In the genomic region with DNA sequence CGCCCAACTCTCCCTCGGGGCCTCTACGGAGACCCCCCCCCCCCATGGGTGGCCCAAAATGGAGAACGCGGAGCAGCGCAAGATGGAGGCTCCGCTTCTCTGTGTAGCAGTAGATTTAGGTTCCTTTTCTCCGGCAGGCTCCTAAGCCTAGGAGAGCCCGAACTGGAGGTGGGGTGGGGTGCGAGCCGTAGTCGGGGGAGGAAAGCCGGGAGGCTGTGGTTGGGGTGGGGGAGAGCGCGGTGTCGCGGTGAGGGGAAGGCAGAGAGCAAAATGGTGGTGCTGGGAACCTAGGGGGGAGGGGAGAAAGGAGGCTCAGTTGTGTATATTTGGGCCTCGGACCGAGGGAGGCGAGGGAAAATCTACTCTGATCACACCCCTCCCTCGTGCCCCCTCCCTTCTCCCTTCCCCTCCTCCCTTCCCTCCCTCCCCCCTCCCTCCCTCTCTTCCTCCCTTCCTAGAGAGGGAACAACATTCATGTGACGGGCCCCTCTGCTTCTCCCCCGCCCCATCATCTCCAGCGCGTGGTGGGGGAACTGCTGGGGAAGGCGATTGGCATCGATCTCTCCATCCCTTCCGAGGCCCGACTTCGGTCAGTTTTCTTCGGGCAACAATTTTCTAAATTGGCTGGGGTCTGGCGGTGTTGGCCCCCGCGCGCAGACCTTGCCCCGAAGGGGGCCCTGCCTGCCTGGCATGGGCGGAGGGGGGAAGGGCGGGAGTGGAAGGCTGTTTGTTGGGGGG, we compare ENCODE assay signal across 8 cellular contexts. TPM values are rescaled to one million over a fixed set of nuclear protein-coding genes. Genes with fewer than 3 reads are reported as not detected.
DNase-seq lines count a peak whose midpoint lies in the region; ATAC-seq and TF ChIP-seq lines count a peak whose summit lies in the region.

STAG2 (plus strand) TSS at position 439 of the 738 bp plus-strand sequence. CDS start 60,922 bp downstream, outside the sequence.

- H3K79me2 ChIP-seq in ACC112 (ENCODE audit: control insufficient read depth, insufficient read depth, low read length, unreplicated experiment) (peaks cover 47% of the 10 kb centered on the region), GM23338 (replicated peaks; ENCODE audit: insufficient read depth) (peaks cover 49% of the 10 kb centered on the region)

- H3K9me3 Mint-ChIP-seq in GM23338 = no peaks in the 10 kb centered on the region; the same call in 2 of the 3 replicates

- no peaks in the 10 kb centered on the region for H3K36me3 ChIP-seq in ACC112 (ENCODE audit: insufficient read depth, low read length)
- no peaks in the 10 kb centered on the region for H3K36me3 ChIP-seq in GM23338 (ENCODE audit: insufficient read depth)
- H3K36me3 ChIP-seq in breast epithelium = no peaks in the 10 kb centered on the region
- H3K36me3 ChIP-seq in iPS-15b (ENCODE audit: control insufficient read depth, insufficient read depth, low read length) = no peaks in the 10 kb centered on the region

- DNase-seq in GM23338 (ENCODE audit: low spot score) (peak; percentile 83), NCI-H2227 treated with DMSO at 0.1 percent for 48 hours (lab: John Stamatoyannopoulos, UW) (peak; percentile 95), breast epithelium (ENCODE audit: low spot score in 2 of 2) (peak; percentile 58 to 68), sciatic nerve (ENCODE audit: low spot score) (peak; percentile 83)

- TF ChIP-seq CTCF in GM23338 (conservative IDR thresholded peaks at IDR 0.05; ENCODE audit: low read depth in 2 of 2) (no peak), VCaP (conservative IDR thresholded peaks at IDR 0.05) (no peak), breast epithelium (IDR thresholded peaks at IDR 0.05) (no peak)

- H3K9me3 ChIP-seq in breast epithelium (no peaks in the 10 kb centered on the region), iPS-15b (ENCODE audit: control insufficient read depth, insufficient read depth, low read length) (no peaks in the 10 kb centered on the region)

- H2AFZ ChIP-seq in ACC112 (ENCODE audit: low read length, unreplicated experiment) = peak within 1 kb of the TSS; percentile 96
- H2AFZ ChIP-seq in GM23338 = no peak within 1 kb of the TSS

- H3K27ac ChIP-seq in ACC112 (ENCODE audit: low read depth, low read length) = peak within 1 kb of the TSS; percentile 99
- peak within 1 kb of the TSS; percentile 100 for H3K27ac ChIP-seq in GM23338 (ENCODE audit: low read depth)
- peak within 1 kb of the TSS; percentile 87 for H3K27ac ChIP-seq in VCaP
- H3K27ac ChIP-seq in breast epithelium = peak within 1 kb of the TSS; percentile 98 to 99

- H3K4me1 ChIP-seq in ACC112 (ENCODE audit: control insufficient read depth, insufficient read depth, low read length, unreplicated experiment) (peaks cover 12% of the 10 kb centered on the region), GM23338 (ENCODE audit: insufficient read depth) (0 out of 2 replicates have a peak, but pooled peaks cover 8% of the 10 kb centered on the region), breast epithelium (no peaks in the 10 kb centered on the region), iPS-15b (ENCODE audit: control insufficient read depth, insufficient read depth, low read length) (peaks cover 13% of the 10 kb centered on the region)

- no peaks in the 10 kb centered on the region; the same call in 1 of the 2 replicates for H4K20me1 ChIP-seq in GM23338 (replicated peaks; ENCODE audit: insufficient read depth)

- H3K27me3 Mint-ChIP-seq in GM23338 (ENCODE audit: insufficient read depth, low read depth, poor library complexity) = peaks cover 22% of the 10 kb centered on the region

- ATAC-seq in GM23338 = peak; percentile 26
- peak; percentile 82 for ATAC-seq in sciatic nerve
- no peak for ATAC-seq in HG03520 (IDR thresholded peaks at IDR 0.05; ENCODE audit: unreplicated experiment)

- H3K4me3 Mint-ChIP-seq in GM23338 = peak within 1 kb of the TSS; percentile 97

- peak within 1 kb of the TSS; percentile 100 for H3K9ac ChIP-seq in iPS-15b (ENCODE audit: low read depth, low read length)

- peak within 1 kb of the TSS; percentile 78 for H3K4me2 ChIP-seq in GM23338

- H3K4me3 ChIP-seq in ACC112 (ENCODE audit: low read depth, low read length) (peak within 1 kb of the TSS; percentile 97), GM23338 (peak within 1 kb of the TSS; percentile 80), breast epithelium (peak within 1 kb of the TSS; percentile 69 to 85 (median 74)), iPS-15b (ENCODE audit: low read depth, low read length) (peak within 1 kb of the TSS; percentile 96)

- intact Hi-C loops in breast epithelium (cut with DNase I; ENCODE audit: low total_unique reads) = no loop called here
- intact Hi-C loops in sciatic nerve (cut with DNase I) = no loop called here

- no peaks in the 10 kb centered on the region for H3K27me3 ChIP-seq in ACC112 (ENCODE audit: insufficient read depth, low read length)
- no peaks in the 10 kb centered on the region for H3K27me3 ChIP-seq in GM23338 (ENCODE audit: insufficient read depth)
- no peaks in the 10 kb centered on the region for H3K27me3 ChIP-seq in breast epithelium
- no peaks in the 10 kb centered on the region for H3K27me3 ChIP-seq in iPS-15b (ENCODE audit: control insufficient read depth, insufficient read depth, low read length)

- no peak for TF ChIP-seq POLR2A in breast epithelium (IDR thresholded peaks at IDR 0.05)

- H3K36me3 Mint-ChIP-seq in GM23338 (ENCODE audit: low read depth) = peaks cover 11% of the 10 kb centered on the region

- H3K4me1 Mint-ChIP-seq in GM23338 = peaks cover 16% of the 10 kb centered on the region

- H3K9me2 ChIP-seq in GM23338 (ENCODE audit: insufficient read depth) = no peaks in the 10 kb centered on the region

- H3K27ac Mint-ChIP-seq in GM23338 = peak within 1 kb of the TSS; percentile 99

- H3F3A ChIP-seq in GM23338 (replicated peaks; ENCODE audit: low read depth) = 0 out of 2 replicates have a peak, but pooled peaks cover 3% of the 10 kb centered on the region

TF ChIP-seq in GM23338, 12 proteins besides CTCF, POLR2A, EP300 and RAD21:
- TF ChIP-seq JUNB (IDR thresholded peaks at IDR 0.05; ENCODE audit: unreplicated experiment) (no peak), ZNF114 (CRISPR knock-in tag; IDR thresholded peaks at IDR 0.05) (no peak), EZH2phosphoT487 (IDR thresholded peaks at IDR 0.05; ENCODE audit: unreplicated experiment) (no peak), POLR2AphosphoS5 (IDR thresholded peaks at IDR 0.05; ENCODE audit: low read depth) (peak; percentile 41; the same call in 1 of the 2 replicates), CREB1 (CRISPR knock-in tag; IDR thresholded peaks at IDR 0.05; ENCODE audit: low read depth) (no peak), ZNF331 (CRISPR knock-in tag; IDR thresholded peaks at IDR 0.05; ENCODE audit: low read depth) (no peak)

RNA-seq across cellular contexts. Expression of gene STAG2, which starts in this region (rescaled TPM):
- 92.8 and 94.0 TPM in 2 replicates for total RNA-seq in GM23338 (2014; rRNA removed; shearing (Covaris generic))
- 68.8 and 80.0 TPM in 2 replicates for polyA plus RNA-seq in GM23338 (2016; fragmentation: Nextera tagmentation; extraction: Ambion mirVana)
- total RNA-seq in breast epithelium (100 to 1,000 TPM in 1 of 3 donors, 10 to 100 TPM in 2; 79.2 to 114 (median 83.2) TPM), sciatic nerve (98.2 TPM)
